In the genomic region with DNA sequence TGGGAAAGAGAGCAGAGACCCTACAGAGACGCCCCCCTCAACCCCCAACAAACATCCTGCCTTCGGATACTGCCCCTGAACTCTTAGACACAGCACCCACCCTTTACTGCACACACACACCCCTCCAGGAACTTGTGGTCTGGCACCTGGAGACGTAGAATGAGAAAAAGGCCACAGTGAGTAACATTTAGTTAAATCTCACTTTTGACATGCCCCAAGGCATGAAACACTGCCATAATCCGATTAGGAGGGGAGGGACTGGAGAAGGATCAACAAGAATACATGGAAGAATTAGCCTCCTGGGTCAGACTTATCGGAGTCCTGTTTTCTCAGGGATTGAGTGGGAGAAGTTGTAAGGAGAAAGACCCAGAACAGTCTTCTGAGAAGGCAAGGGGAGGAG, we compare ENCODE assay signal across 2 cellular contexts.
TF ChIP-seq lines count a peak whose summit lies in the region.

No MANE protein-coding gene starts in this region.

TF ChIP-seq in IMR-90, 13 proteins besides CTCF, POLR2A, EP300 and RAD21:
- TF ChIP-seq, protein P1, sequence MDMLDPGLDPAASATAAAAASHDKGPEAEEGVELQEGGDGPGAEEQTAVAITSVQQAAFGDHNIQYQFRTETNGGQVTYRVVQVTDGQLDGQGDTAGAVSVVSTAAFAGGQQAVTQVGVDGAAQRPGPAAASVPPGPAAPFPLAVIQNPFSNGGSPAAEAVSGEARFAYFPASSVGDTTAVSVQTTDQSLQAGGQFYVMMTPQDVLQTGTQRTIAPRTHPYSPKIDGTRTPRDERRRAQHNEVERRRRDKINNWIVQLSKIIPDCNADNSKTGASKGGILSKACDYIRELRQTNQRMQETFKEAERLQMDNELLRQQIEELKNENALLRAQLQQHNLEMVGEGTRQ (IDR thresholded peaks at IDR 0.05; ENCODE audit: low read depth, low read length), result no peak
- TF ChIP-seq CEBPB (IDR thresholded peaks at IDR 0.05; ENCODE audit: low read depth, low read length) (no peak), NFE2L2 (IDR thresholded peaks at IDR 0.05; ENCODE audit: low read depth, low read length) (no peak), MAFK (IDR thresholded peaks at IDR 0.05; ENCODE audit: low read depth, low read length) (no peak), RCOR1 (IDR thresholded peaks at IDR 0.05; ENCODE audit: insufficient replicate concordance, low read length) (no peak), FOS (IDR thresholded peaks at IDR 0.05; ENCODE audit: low read depth, low read length) (no peak), MXI1 (IDR thresholded peaks at IDR 0.05; ENCODE audit: borderline replicate concordance, low read depth, low read length) (no peak), BHLHE40 (IDR thresholded peaks at IDR 0.05; ENCODE audit: low read depth, low read length) (no peak), SMC3 (IDR thresholded peaks at IDR 0.05; ENCODE audit: low read depth, low read length) (no peak), MAZ (IDR thresholded peaks at IDR 0.05; ENCODE audit: borderline replicate concordance, low read depth, low read length) (no peak), CHD1 (IDR thresholded peaks at IDR 0.05; ENCODE audit: low read depth, low read length) (no peak), RFX5 (IDR thresholded peaks at IDR 0.05; ENCODE audit: low read depth, low read length) (no peak)
- TF ChIP-seq, protein P2, sequence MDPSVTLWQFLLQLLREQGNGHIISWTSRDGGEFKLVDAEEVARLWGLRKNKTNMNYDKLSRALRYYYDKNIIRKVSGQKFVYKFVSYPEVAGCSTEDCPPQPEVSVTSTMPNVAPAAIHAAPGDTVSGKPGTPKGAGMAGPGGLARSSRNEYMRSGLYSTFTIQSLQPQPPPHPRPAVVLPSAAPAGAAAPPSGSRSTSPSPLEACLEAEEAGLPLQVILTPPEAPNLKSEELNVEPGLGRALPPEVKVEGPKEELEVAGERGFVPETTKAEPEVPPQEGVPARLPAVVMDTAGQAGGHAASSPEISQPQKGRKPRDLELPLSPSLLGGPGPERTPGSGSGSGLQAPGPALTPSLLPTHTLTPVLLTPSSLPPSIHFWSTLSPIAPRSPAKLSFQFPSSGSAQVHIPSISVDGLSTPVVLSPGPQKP (IDR thresholded peaks at IDR 0.05; ENCODE audit: borderline replicate concordance, low read depth, low read length), result no peak

TF ChIP-seq in K562, 482 proteins besides CTCF, POLR2A, EP300 and RAD21:
- TF ChIP-seq FOXJ3 (CRISPR knock-in tag; IDR thresholded peaks at IDR 0.05) (no peak), NCOA1 (IDR thresholded peaks at IDR 0.05; ENCODE audit: low read depth) (no peak), NR2C2 (CRISPR knock-in tag; IDR thresholded peaks at IDR 0.05) (no peak), NR2C2 (tag; IDR thresholded peaks at IDR 0.05) (peak; percentile 37; the same call in 1 of the 2 replicates), CAMTA2 (CRISPR knock-in tag; conservative IDR thresholded peaks at IDR 0.05) (no peak), COPS2 (conservative IDR thresholded peaks at IDR 0.05) (no peak), GTF2E2 (tag; IDR thresholded peaks at IDR 0.05) (0 out of 2 replicates have a peak, but pooled peaks have one; percentile 36), TAF15 (IDR thresholded peaks at IDR 0.05; ENCODE audit: low read depth, low read length) (no peak), ELF1 (tag; IDR thresholded peaks at IDR 0.05) (no peak)
- TF ChIP-seq, protein P3, sequence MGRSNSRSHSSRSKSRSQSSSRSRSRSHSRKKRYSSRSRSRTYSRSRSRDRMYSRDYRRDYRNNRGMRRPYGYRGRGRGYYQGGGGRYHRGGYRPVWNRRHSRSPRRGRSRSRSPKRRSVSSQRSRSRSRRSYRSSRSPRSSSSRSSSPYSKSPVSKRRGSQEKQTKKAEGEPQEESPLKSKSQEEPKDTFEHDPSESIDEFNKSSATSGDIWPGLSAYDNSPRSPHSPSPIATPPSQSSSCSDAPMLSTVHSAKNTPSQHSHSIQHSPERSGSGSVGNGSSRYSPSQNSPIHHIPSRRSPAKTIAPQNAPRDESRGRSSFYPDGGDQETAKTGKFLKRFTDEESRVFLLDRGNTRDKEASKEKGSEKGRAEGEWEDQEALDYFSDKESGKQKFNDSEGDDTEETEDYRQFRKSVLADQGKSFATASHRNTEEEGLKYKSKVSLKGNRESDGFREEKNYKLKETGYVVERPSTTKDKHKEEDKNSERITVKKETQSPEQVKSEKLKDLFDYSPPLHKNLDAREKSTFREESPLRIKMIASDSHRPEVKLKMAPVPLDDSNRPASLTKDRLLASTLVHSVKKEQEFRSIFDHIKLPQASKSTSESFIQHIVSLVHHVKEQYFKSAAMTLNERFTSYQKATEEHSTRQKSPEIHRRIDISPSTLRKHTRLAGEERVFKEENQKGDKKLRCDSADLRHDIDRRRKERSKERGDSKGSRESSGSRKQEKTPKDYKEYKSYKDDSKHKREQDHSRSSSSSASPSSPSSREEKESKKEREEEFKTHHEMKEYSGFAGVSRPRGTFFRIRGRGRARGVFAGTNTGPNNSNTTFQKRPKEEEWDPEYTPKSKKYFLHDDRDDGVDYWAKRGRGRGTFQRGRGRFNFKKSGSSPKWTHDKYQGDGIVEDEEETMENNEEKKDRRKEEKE (IDR thresholded peaks at IDR 0.05; ENCODE audit: borderline replicate concordance in 1 of 2, control insufficient read depth in 1 of 2, low read depth in 2 of 2, low read length in 1 of 2), result no peak
- TF ChIP-seq, protein P4, sequence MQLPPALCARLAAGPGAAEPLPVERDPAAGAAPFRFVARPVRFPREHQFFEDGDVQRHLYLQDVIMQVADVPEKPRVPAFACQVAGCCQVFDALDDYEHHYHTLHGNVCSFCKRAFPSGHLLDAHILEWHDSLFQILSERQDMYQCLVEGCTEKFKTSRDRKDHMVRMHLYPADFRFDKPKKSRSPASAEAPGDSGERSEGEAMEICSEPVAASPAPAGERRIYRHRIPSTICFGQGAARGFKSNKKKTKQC (CRISPR knock-in tag; IDR thresholded peaks at IDR 0.05), result no peak
